In the genomic region with DNA sequence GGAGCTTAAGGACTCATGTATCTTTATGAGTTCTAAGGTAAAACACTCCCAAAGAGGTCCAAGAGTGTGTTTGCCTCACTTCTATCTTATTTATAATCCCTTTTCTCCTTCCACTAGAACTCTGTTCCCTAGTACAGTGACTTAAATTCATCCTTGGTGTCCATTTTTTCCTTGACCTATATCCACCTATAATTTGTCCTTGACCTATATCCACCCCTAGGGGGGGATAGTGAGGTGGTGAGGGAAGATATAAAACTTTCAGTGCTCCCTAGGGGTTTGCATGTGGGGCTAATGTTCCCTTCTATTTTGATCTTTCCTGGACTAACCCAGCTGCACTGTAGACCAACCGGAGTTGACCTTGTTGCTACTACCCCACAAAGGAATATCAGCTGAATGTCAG, we compare ENCODE assay signal across 10 cellular contexts.
DNase-seq lines count a peak whose midpoint lies in the region; ATAC-seq, FAIRE-seq and TF ChIP-seq lines count a peak whose summit lies in the region.
"Had no signal": no experiment of that assay in that cellular context is flagged by ENCODE, and none has a peak within 500 bp of the region (broad histone marks: within the 10 kb centered on the region; RNA-seq: fewer than 3 reads in every experiment).

No MANE protein-coding gene starts in this region.

- peak; percentile 34 for ATAC-seq in GM18858 (IDR thresholded peaks at IDR 0.05; ENCODE audit: unreplicated experiment)
- ATAC-seq in foreskin keratinocyte, result no peak
- ATAC-seq in HG03135 (IDR thresholded peaks at IDR 0.05; ENCODE audit: unreplicated experiment), result no peak
- ATAC-seq: heart left ventricle had no signal

- no peak for TF ChIP-seq POLR2A in GM12891 (IDR thresholded peaks at IDR 0.05; ENCODE audit: low read depth, low read length)

- no peaks in the 10 kb centered on the region for H3K36me3 ChIP-seq in NT2/D1 (ENCODE audit: insufficient read depth, insufficient read length, low read length)
- H3K36me3 ChIP-seq: heart left ventricle, MG63 had no signal

- H3K9me3 ChIP-seq in NT2/D1 (ENCODE audit: insufficient read depth, low read length), result no peaks in the 10 kb centered on the region
- H3K9me3 ChIP-seq: heart left ventricle, MG63 had no signal

- H3K4me3 ChIP-seq in NT2/D1 (ENCODE audit: insufficient read length, low read depth), result no peak overlapping the region
- H3K4me3 ChIP-seq: heart left ventricle, MG63 had no signal

- FAIRE-seq in GM12891 (lab: Jason Lieb, UNC), result no peak

- no peak overlapping the region for H3K9ac ChIP-seq in NT2/D1 (ENCODE audit: insufficient read length, low read depth)

- H3K4me1 ChIP-seq in NT2/D1 (ENCODE audit: insufficient read depth, insufficient read length) (no peaks in the 10 kb centered on the region), foreskin keratinocyte (no peaks in the 10 kb centered on the region)

- H3K27ac ChIP-seq in foreskin keratinocyte, result no peak overlapping the region
- H3K27ac ChIP-seq: heart left ventricle had no signal

- no peaks in the 10 kb centered on the region for H3K27me3 ChIP-seq in NT2/D1 (ENCODE audit: insufficient read depth, insufficient read length)
- no peaks in the 10 kb centered on the region for H3K27me3 ChIP-seq in foreskin keratinocyte
- H3K27me3 ChIP-seq: heart left ventricle, MG63 had no signal

- TF ChIP-seq CTCF in foreskin keratinocyte (conservative IDR thresholded peaks at IDR 0.05), result peak; percentile 53

- DNase-seq in AG08396 (ENCODE audit: low spot score) (peak; percentile 11), NT2/D1 (ENCODE audit: low read depth, low spot score) (peak; percentile 39), foreskin keratinocyte (no peak), NCI-H510A (lab: John Stamatoyannopoulos, UW) (no peak), GM12891 (ENCODE audit: insufficient read length, low spot score) (no peak)
- DNase-seq in activated CD4-positive, CD25-positive, alpha-beta regulatory T cell (lab: John Stamatoyannopoulos, UW), result no peak
- DNase-seq: heart left ventricle, MG63 had no signal

TF ChIP-seq in GM12891, 5 proteins besides CTCF, POLR2A, EP300 and RAD21:
- TF ChIP-seq SPI1 (IDR thresholded peaks at IDR 0.05; ENCODE audit: low read depth, low read length) (no peak), POU2F2 (IDR thresholded peaks at IDR 0.05; ENCODE audit: low read depth, low read length) (no peak), TAF1 (IDR thresholded peaks at IDR 0.05; ENCODE audit: low read depth, low read length) (no peak), PAX5 (IDR thresholded peaks at IDR 0.05; ENCODE audit: insufficient read depth, low read length, severe bottlenecking) (no peak), POLR2AphosphoS5 (IDR thresholded peaks at IDR 0.05; ENCODE audit: low read depth, low read length) (no peak)

Comparison
In these comparisons a context has a peak if more than half of its experiments do, and no peak if none do; other contexts are left out.
1. DNase-seq: peak in AG08396 (single experiment) and NT2/D1 (single experiment); none in foreskin keratinocyte (0 of 2), NCI-H510A (single experiment), activated CD4-positive, CD25-positive, alpha-beta regulatory T cell (0 of 4) and GM12891 (single experiment).